ENCODE assay signal across 33 cellular contexts in genomic region chr15:34725565-34725964, GRCh38. TPM values are rescaled to one million over a fixed set of nuclear protein-coding genes. Genes with fewer than 3 reads are reported as not detected.
A peak's percentile ranks its signal among the peaks of the same experiment; 100 is the strongest.
DNase-seq lines count a peak whose midpoint lies in the region; ATAC-seq and TF ChIP-seq lines count a peak whose summit lies in the region.
"Had no signal": no experiment of that assay in that cellular context is flagged by ENCODE, and none has a peak within 500 bp of the region (broad histone marks: within the 10 kb centered on the region; RNA-seq: fewer than 3 reads in every experiment).

No MANE protein-coding gene starts in this region.

- peaks cover 39% of the 10 kb centered on the region for H3K27me3 Mint-ChIP-seq in T-helper 2 cell treated with Interferon-gamma antibody and Interleukin-4, amounts not matched to agents 5 μg/mL and 100 μg/mL, for 36 hours (ENCODE audit: low read depth)

- no peak overlapping the region for H3K4me3 Mint-ChIP-seq in T-helper 2 cell treated with Interferon-gamma antibody and Interleukin-4, amounts not matched to agents 5 μg/mL and 100 μg/mL, for 36 hours
- H3K4me3 Mint-ChIP-seq: activated naive CD8-positive, alpha-beta T cell treated with anti-CD3 and anti-CD28 coated beads for 36 hours; dendritic cell treated with granulocyte-macrophage colony-stimulating factor and Interleukin-4, amounts not matched to agents 40 ng/mL and 50 ng/mL, for 4 days; natural killer cell; stimulated activated effector memory CD8-positive, alpha-beta T cell treated with anti-CD3 and anti-CD28 coated beads, Interleukin-12 subunit alpha, Interleukin-12 subunit beta, amount 100 ng/mL, for 72 hours had no signal

- DNase-seq in EL (peak; percentile 59), LHCN-M2 (ENCODE audit: low read depth) (peak; percentile 99), foreskin fibroblast (peak; percentile 11 to 25), retinal pigment epithelial cell (ENCODE audit: low read depth) (peak; percentile 38), NCI-H1694 (lab: John Stamatoyannopoulos, UW) (no peak), amniotic stem cell (lab: John Stamatoyannopoulos, UW) (no peak)
- DNase-seq in T-helper 2 cell treated with Interferon-gamma antibody and Interleukin-4, amounts not matched to agents 5 μg/mL and 100 μg/mL, for 36 hours (ENCODE audit: low spot score) = no peak
- DNase-seq: activated CD4-positive, alpha-beta T cell treated with anti-CD3 and anti-CD28 coated beads for 4 hours; activated CD8-positive, alpha-beta memory T cell treated with anti-CD3 and anti-CD28 coated beads for 24 hours; activated effector memory CD4-positive, alpha-beta T cell treated with anti-CD3 and anti-CD28 coated beads, Interleukin-2, amount 50 U/mL, for 16 hours; activated naive CD8-positive, alpha-beta T cell treated with anti-CD3 and anti-CD28 coated beads for 36 hours; activated T-cell treated with anti-CD3 and anti-CD28 coated beads, Interleukin-2, amount 50 U/mL, for 1 hour; central memory CD4-positive, alpha-beta T cell; H7; KG1; midbrain; natural killer cell; NCI-H1436 treated with DMSO at 0.1 percent for 48 hours; NCI-H2107; NCI-H446 treated with DMSO at 0.1 percent for 48 hours; PC-3; stimulated activated CD4-positive, alpha-beta T cell treated with anti-CD3 and anti-CD28 coated beads, Interleukin-12 subunit alpha, Interleukin-12 subunit beta, amount 100 ng/mL, for 4 hours; stimulated activated CD4-positive, alpha-beta T cell treated with anti-CD3 and anti-CD28 coated beads, Interleukin-4, amount 100 ng/mL, for 1 hour; upper lobe of right lung had no signal

- no peak overlapping the region for H3K4me3 ChIP-seq in foreskin fibroblast (ENCODE audit: low read depth in 1 of 2, low read length in 2 of 2)
- H3K4me3 ChIP-seq in retinal pigment epithelial cell (ENCODE audit: low read length) = no peak overlapping the region
- H3K4me3 ChIP-seq: esophagus muscularis mucosa, gastroesophageal sphincter, right atrium auricular region, upper lobe of right lung had no signal

- ATAC-seq in GM21526 (IDR thresholded peaks at IDR 0.05; ENCODE audit: low FRiP score, unreplicated experiment) = no peak
- ATAC-seq: gastroesophageal sphincter; natural killer cell; PC-3; stimulated activated effector memory CD8-positive, alpha-beta T cell treated with anti-CD3 and anti-CD28 coated beads, Interleukin-12 subunit alpha, Interleukin-12 subunit beta, amount 100 ng/mL, for 72 hours; upper lobe of right lung had no signal

- H3K9me3 Mint-ChIP-seq in T-helper 2 cell treated with Interferon-gamma antibody and Interleukin-4, amounts not matched to agents 5 μg/mL and 100 μg/mL, for 36 hours = no peaks in the 10 kb centered on the region
- H3K9me3 Mint-ChIP-seq: activated naive CD8-positive, alpha-beta T cell treated with anti-CD3 and anti-CD28 coated beads for 36 hours; dendritic cell treated with granulocyte-macrophage colony-stimulating factor and Interleukin-4, amounts not matched to agents 40 ng/mL and 50 ng/mL, for 4 days; natural killer cell had no signal

- no peaks in the 10 kb centered on the region for H3K4me1 Mint-ChIP-seq in T-helper 2 cell treated with Interferon-gamma antibody and Interleukin-4, amounts not matched to agents 5 μg/mL and 100 μg/mL, for 36 hours (ENCODE audit: low read depth)
- H3K4me1 Mint-ChIP-seq: natural killer cell; stimulated activated effector memory CD8-positive, alpha-beta T cell treated with anti-CD3 and anti-CD28 coated beads, Interleukin-12 subunit alpha, Interleukin-12 subunit beta, amount 100 ng/mL, for 72 hours had no signal

- H3K36me3 Mint-ChIP-seq in T-helper 2 cell treated with Interferon-gamma antibody and Interleukin-4, amounts not matched to agents 5 μg/mL and 100 μg/mL, for 36 hours (ENCODE audit: low read depth) = no peaks in the 10 kb centered on the region
- H3K36me3 Mint-ChIP-seq: activated naive CD8-positive, alpha-beta T cell treated with anti-CD3 and anti-CD28 coated beads for 36 hours; stimulated activated effector memory CD8-positive, alpha-beta T cell treated with anti-CD3 and anti-CD28 coated beads, Interleukin-12 subunit alpha, Interleukin-12 subunit beta, amount 100 ng/mL, for 72 hours had no signal

- no peak overlapping the region for H3K27ac Mint-ChIP-seq in T-helper 2 cell treated with Interferon-gamma antibody and Interleukin-4, amounts not matched to agents 5 μg/mL and 100 μg/mL, for 36 hours
- H3K27ac Mint-ChIP-seq: activated naive CD8-positive, alpha-beta T cell treated with anti-CD3 and anti-CD28 coated beads for 36 hours; dendritic cell treated with granulocyte-macrophage colony-stimulating factor and Interleukin-4, amounts not matched to agents 40 ng/mL and 50 ng/mL, for 4 days; natural killer cell; stimulated activated effector memory CD8-positive, alpha-beta T cell treated with anti-CD3 and anti-CD28 coated beads, Interleukin-12 subunit alpha, Interleukin-12 subunit beta, amount 100 ng/mL, for 72 hours had no signal

- TF ChIP-seq CTCF in foreskin fibroblast (IDR thresholded peaks at IDR 0.05; ENCODE audit: low read depth, low read length) = no peak
- TF ChIP-seq CTCF in retinal pigment epithelial cell (conservative IDR thresholded peaks at IDR 0.05; ENCODE audit: low read depth, low read length) = no peak

RNA-seq across cellular contexts. Expression of gene GJD2, which starts 29.2 kb away (rescaled TPM):
- total RNA-seq in LHCN-M2 (2014; rRNA removed) = 0.06 TPM in 1 of 2 replicates, not detected in the other
- 0.04 TPM for polyA plus RNA-seq in LHCN-M2 (2012)
- total RNA-seq: activated naive CD8-positive, alpha-beta T cell treated with anti-CD3 and anti-CD28 coated beads for 36 hours; esophagus muscularis mucosa; gastroesophageal sphincter; liver; natural killer cell; osteoblast; PC-3; subcutaneous adipose tissue; upper lobe of right lung had no signal
- polyA plus RNA-seq: liver had no signal

Comparison
In these comparisons a context has a peak if more than half of its experiments do, and no peak if none do; other contexts are left out.
1. DNase-seq: peak in EL (single experiment), LHCN-M2 (single experiment), foreskin fibroblast (2 of 2) and retinal pigment epithelial cell (single experiment); none in NCI-H1694 (single experiment), T-helper 2 cell treated with Interferon-gamma antibody and Interleukin-4, amounts not matched to agents 5 μg/mL and 100 μg/mL, for 36 hours (single experiment) and amniotic stem cell (single experiment).